ENCODE assay signal across 22 cellular contexts in genomic region chr20:57818418-57818817, GRCh38.
"Had no signal": no experiment of that assay in that cellular context is flagged by ENCODE, and none has a peak within 500 bp of the region (broad histone marks: within the 10 kb centered on the region; RNA-seq: fewer than 3 reads in every experiment).

No MANE protein-coding gene starts in this region.

- H3K27me3 ChIP-seq: gastrocnemius medialis had no signal

- H3K27ac ChIP-seq: gastrocnemius medialis, lower lobe of right lung, tibial nerve had no signal

- ATAC-seq: gastrocnemius medialis, lower lobe of right lung, natural killer cell, T-helper 17 cell had no signal

- H3K4me3 Mint-ChIP-seq: activated CD4-positive, alpha-beta memory T cell treated with anti-CD3 and anti-CD28 coated beads for 36 hours; activated CD4-positive, alpha-beta T cell treated with anti-CD3 and anti-CD28 coated beads, Interleukin-2, amount 10 ng/mL, durations not matched to agents 24 days and 14 days; activated T-helper 1 cell treated with anti-CD3 and anti-CD28 coated beads, Interleukin-12 subunit alpha, Interleukin-12 subunit beta, Interleukin-2, Interleukin-4 antibody, amounts not matched to agents 30 ng/mL and 10 ng/mL and 1 ng/mL, durations not matched to agents 14 hours and 24 hours and 36 hours; natural killer cell; T-helper 17 cell had no signal

- H3K9me3 ChIP-seq: gastrocnemius medialis, lower lobe of right lung, tibial nerve had no signal

- H3K4me1 Mint-ChIP-seq: activated CD4-positive, alpha-beta T cell treated with anti-CD3 and anti-CD28 coated beads, Interleukin-2, amount 10 ng/mL, durations not matched to agents 24 days and 14 days; natural killer cell; T-helper 17 cell had no signal

- DNase-seq: activated CD4-positive, alpha-beta memory T cell treated with anti-CD3 and anti-CD28 coated beads for 36 hours; activated CD4-positive, alpha-beta T cell treated with anti-CD3 and anti-CD28 coated beads, Interleukin-2, amount 10 ng/mL, durations not matched to agents 24 days and 14 days; activated CD4-positive, CD25-positive, alpha-beta regulatory T cell treated with anti-CD3 and anti-CD28 coated beads, Interleukin-2, amount 50 U/mL, for 72 hours; activated CD8-positive, alpha-beta memory T cell treated with anti-CD3 and anti-CD28 coated beads, Interleukin-2, amount 50 U/mL, for 4 hours; activated gamma-delta T cell; activated naive CD4-positive, alpha-beta T cell treated with anti-CD3 and anti-CD28 coated beads, Interleukin-2, amount 50 U/mL, for 16 hours; activated T-cell treated with anti-CD3 and anti-CD28 coated beads, Interleukin-2, amount 50 U/mL, for 1 hour; dermis blood vessel endothelial cell; effector CD4-positive, alpha-beta T cell; gastrocnemius medialis; head of caudate nucleus; hippocampal formation; kidney; lower lobe of right lung; mesenchymal stem cell; natural killer cell; stimulated activated CD4-positive, alpha-beta T cell treated with anti-CD3 and anti-CD28 coated beads, Interleukin-2, amount 100 ng/mL, for 48 hours; stimulated activated naive CD4-positive, alpha-beta T cell treated with Interleukin-2 at 50 U/mL for 16 hours; T-helper 17 cell; T1000 had no signal

- H3K36me3 Mint-ChIP-seq: activated CD4-positive, alpha-beta memory T cell treated with anti-CD3 and anti-CD28 coated beads for 36 hours; natural killer cell had no signal

- H3K36me3 ChIP-seq: gastrocnemius medialis, lower lobe of right lung, tibial nerve had no signal

- H3K4me1 ChIP-seq: gastrocnemius medialis, lower lobe of right lung, tibial nerve had no signal

- H3K4me3 ChIP-seq: gastrocnemius medialis, lower lobe of right lung, tibial nerve had no signal

- H3K9me3 Mint-ChIP-seq: activated CD4-positive, alpha-beta memory T cell treated with anti-CD3 and anti-CD28 coated beads for 36 hours; activated CD4-positive, alpha-beta T cell treated with anti-CD3 and anti-CD28 coated beads, Interleukin-2, amount 10 ng/mL, durations not matched to agents 24 days and 14 days; activated T-helper 1 cell treated with anti-CD3 and anti-CD28 coated beads, Interleukin-12 subunit alpha, Interleukin-12 subunit beta, Interleukin-2, Interleukin-4 antibody, amounts not matched to agents 30 ng/mL and 10 ng/mL and 1 ng/mL, durations not matched to agents 14 hours and 24 hours and 36 hours; natural killer cell had no signal

- H3K27ac Mint-ChIP-seq: activated CD4-positive, alpha-beta memory T cell treated with anti-CD3 and anti-CD28 coated beads for 36 hours; activated CD4-positive, alpha-beta T cell treated with anti-CD3 and anti-CD28 coated beads, Interleukin-2, amount 10 ng/mL, durations not matched to agents 24 days and 14 days; activated T-helper 1 cell treated with anti-CD3 and anti-CD28 coated beads, Interleukin-12 subunit alpha, Interleukin-12 subunit beta, Interleukin-2, Interleukin-4 antibody, amounts not matched to agents 30 ng/mL and 10 ng/mL and 1 ng/mL, durations not matched to agents 14 hours and 24 hours and 36 hours; natural killer cell; T-helper 17 cell had no signal
